Comparison of ENCODE assay signal across 15 cellular contexts in the genomic region with DNA sequence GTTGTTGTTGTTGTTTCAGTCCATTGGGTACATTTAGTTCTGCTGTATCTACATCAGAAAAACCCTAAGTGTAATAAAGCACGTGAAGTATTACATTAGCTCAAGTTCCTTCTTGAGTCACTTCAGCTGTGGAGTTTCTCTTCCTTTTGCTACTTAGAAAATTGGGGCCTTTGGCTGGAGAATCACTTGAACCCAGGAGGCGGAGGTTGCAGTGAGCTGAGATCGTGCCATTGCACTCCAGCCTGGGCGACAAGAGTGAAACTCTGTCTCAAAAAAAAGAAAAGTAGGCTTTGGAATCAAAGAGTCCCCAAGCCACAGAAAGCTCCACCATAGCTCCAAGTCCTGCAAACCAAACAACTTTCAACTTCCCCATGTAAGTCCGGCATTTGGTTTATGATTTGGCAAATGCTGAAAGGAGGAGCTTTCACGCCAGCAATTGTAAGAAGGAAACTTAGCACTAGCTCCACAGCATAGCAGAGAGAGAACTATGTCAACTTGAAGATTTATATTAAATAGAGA. TPM values are rescaled to one million over a fixed set of nuclear protein-coding genes. Genes with fewer than 3 reads are reported as not detected.
DNase-seq lines count a peak whose midpoint lies in the region; ATAC-seq, FAIRE-seq and TF ChIP-seq lines count a peak whose summit lies in the region.
"Had no signal": no experiment of that assay in that cellular context is flagged by ENCODE, and none has a peak within 500 bp of the region (broad histone marks: within the 10 kb centered on the region; RNA-seq: fewer than 3 reads in every experiment).

No MANE protein-coding gene starts in this region.

- no peak overlapping the region for H3K4me3 Mint-ChIP-seq in natural killer cell
- H3K4me3 Mint-ChIP-seq: activated T-cell treated with anti-CD3 and anti-CD28 coated beads, Interleukin-2, amount 50 U/mL, for 72 hours; neural crest cell had no signal

- no peak for DNase-seq in GM12891 (ENCODE audit: insufficient read length, low spot score)
- peak in 2 of 61 donors; percentile 0 to 13 for DNase-seq in caudate nucleus (lab: John Stamatoyannopoulos, UW)
- DNase-seq in osteoblast (ENCODE audit: insufficient read length, low spot score, missing footprints) = no peak
- no peak for DNase-seq in NCI-H345 (lab: John Stamatoyannopoulos, UW)
- no peak for DNase-seq in iPS-NIHi7 (ENCODE audit: extremely low spot score)
- DNase-seq in H54 (ENCODE audit: insufficient read length, low spot score) = no peak
- no peak for DNase-seq in natural killer cell
- DNase-seq: activated T-cell treated with anti-CD3 and anti-CD28 coated beads, Interleukin-2, amount 50 U/mL, for 72 hours; NCI-H187 treated with DMSO at 0.1 percent for 48 hours; stimulated activated CD4-positive, alpha-beta T cell treated with anti-CD3 and anti-CD28 coated beads, Interleukin-2, amount 100 ng/mL, for 24 hours had no signal

- peak overlapping the region in 1 of 2 donors; percentile 20 for H3K27ac Mint-ChIP-seq in natural killer cell
- H3K27ac Mint-ChIP-seq: activated T-cell treated with anti-CD3 and anti-CD28 coated beads, Interleukin-2, amount 50 U/mL, for 72 hours had no signal

- peak overlapping the region; percentile 41 for H3K27ac ChIP-seq in caudate nucleus (ENCODE audit: low read depth, low read length)
- no peak overlapping the region for H3K27ac ChIP-seq in osteoblast (ENCODE audit: low read depth, low read length)

- H3K9me3 Mint-ChIP-seq in natural killer cell = no peaks in the 10 kb centered on the region
- H3K9me3 Mint-ChIP-seq: activated T-cell treated with anti-CD3 and anti-CD28 coated beads, Interleukin-2, amount 50 U/mL, for 72 hours; neural crest cell had no signal

- no peaks in the 10 kb centered on the region for H3K9me3 ChIP-seq in osteoblast (ENCODE audit: low read depth, low read length)
- H3K9me3 ChIP-seq: BLaER1 treated with 17β-estradiol and CSF1 and Interleukin-3, amounts not matched to agents 10 nM and 100 nM; body of pancreas had no signal

- TF ChIP-seq POLR2A in GM12891 (IDR thresholded peaks at IDR 0.05; ENCODE audit: low read depth, low read length) = no peak
- no peak for TF ChIP-seq POLR2A in H54 (IDR thresholded peaks at IDR 0.05; ENCODE audit: low read depth, low read length)

- H3K4me2 ChIP-seq in osteoblast (ENCODE audit: insufficient read depth, low read length) = no peak overlapping the region

- no peak overlapping the region for H3K4me3 ChIP-seq in osteoblast (ENCODE audit: insufficient read depth, low read length)
- H3K4me3 ChIP-seq: BLaER1 treated with 17β-estradiol and CSF1 and Interleukin-3, amounts not matched to agents 10 nM and 100 nM; body of pancreas had no signal

- peaks cover 0 to 13% of the 10 kb centered on the region in 2 donors for H3K27me3 Mint-ChIP-seq in natural killer cell (ENCODE audit: low read depth in 2 of 2)

- H3K36me3 ChIP-seq in osteoblast (ENCODE audit: insufficient read depth, low read length) = no peaks in the 10 kb centered on the region
- H3K36me3 ChIP-seq: BLaER1 treated with 17β-estradiol and CSF1 and Interleukin-3, amounts not matched to agents 10 nM and 100 nM had no signal

- no peaks in the 10 kb centered on the region for H4K20me1 ChIP-seq in osteoblast (ENCODE audit: insufficient read depth, low read length)
- H4K20me1 ChIP-seq: BLaER1 treated with 17β-estradiol and CSF1 and Interleukin-3, amounts not matched to agents 10 nM and 100 nM had no signal

- ATAC-seq in HG02884 (IDR thresholded peaks at IDR 0.05; ENCODE audit: unreplicated experiment) = peak; percentile 45
- no peak for ATAC-seq in natural killer cell
- ATAC-seq: activated T-cell treated with anti-CD3 and anti-CD28 coated beads, Interleukin-2, amount 50 U/mL, for 72 hours; body of pancreas had no signal

- no peaks in the 10 kb centered on the region for H3K4me1 Mint-ChIP-seq in natural killer cell

- H3K79me2 ChIP-seq in osteoblast (ENCODE audit: insufficient read depth, low read length) = no peaks in the 10 kb centered on the region

- no peaks in the 10 kb centered on the region for H3K36me3 Mint-ChIP-seq in natural killer cell

- no peaks in the 10 kb centered on the region for H3K27me3 ChIP-seq in osteoblast (ENCODE audit: insufficient read depth, low read length)
- H3K27me3 ChIP-seq: BLaER1 treated with 17β-estradiol and CSF1 and Interleukin-3, amounts not matched to agents 10 nM and 100 nM; body of pancreas had no signal

- no peaks in the 10 kb centered on the region for H3K4me1 ChIP-seq in osteoblast (ENCODE audit: insufficient read depth, low read length)

- H2AFZ ChIP-seq in osteoblast (ENCODE audit: low read length) = peak overlapping the region; percentile 65

- TF ChIP-seq CTCF in osteoblast (IDR thresholded peaks at IDR 0.05; ENCODE audit: extremely low read depth, low read depth, low read length) = no peak
- TF ChIP-seq CTCF in natural killer cell (IDR thresholded peaks at IDR 0.05) = no peak

- FAIRE-seq in GM12891 (lab: Jason Lieb, UNC) (peak; percentile 16), H54 (lab: Jason Lieb, UNC) (no peak)
- FAIRE-seq: endothelial cell of umbilical vein had no signal

- intact Hi-C loops in natural killer cell (cut with micrococcal nuclease) = no loop called here

TF ChIP-seq in GM12891, 5 proteins besides CTCF, POLR2A, EP300 and RAD21:
- no peak for TF ChIP-seq TAF1 (IDR thresholded peaks at IDR 0.05; ENCODE audit: low read depth, low read length)
- TF ChIP-seq POLR2AphosphoS5 (IDR thresholded peaks at IDR 0.05; ENCODE audit: low read depth, low read length) = no peak
- no peak for TF ChIP-seq PAX5 (IDR thresholded peaks at IDR 0.05; ENCODE audit: insufficient read depth, low read length, severe bottlenecking)

RNA-seq across cellular contexts. Expression of gene RNF144B, which starts 56.5 kb away (rescaled TPM):
- polyA plus RNA-seq in GM12891 (2012; ENCODE audit: low read depth, missing spikeins) = 0.08 TPM
- total RNA-seq in osteoblast (4.4 and 5.8 TPM in 2 replicates), natural killer cell (10 to 100 TPM in 1 of 3 donors, 1 to 10 TPM in 2; 3.3 to 10.5 (median 5.2) TPM)
